ENCODE assay signal across 8 cellular contexts in genomic region chr21:29299046-29299905, GRCh38. TPM values are rescaled to one million over a fixed set of nuclear protein-coding genes. Genes with fewer than 3 reads are reported as not detected.
DNase-seq lines count a peak whose midpoint lies in the region; ATAC-seq, FAIRE-seq and TF ChIP-seq lines count a peak whose summit lies in the region.

No MANE protein-coding gene starts in this region.

- H3K9me3 Mint-ChIP-seq in activated naive CD8-positive, alpha-beta T cell treated with anti-CD3 and anti-CD28 coated beads, Interleukin-2, amount 10 ng/mL, durations not matched to agents 7 days and 5 days, result peaks cover 1% of the 10 kb centered on the region
- peaks cover 7% of the 10 kb centered on the region for H3K9me3 Mint-ChIP-seq in type B pancreatic cell

- intact Hi-C loops in heart left ventricle (cut with DNase I), result loop anchor here in 4 of 10 donors (5.0 to 10.0 kb wide), 6 partner anchors 33 to 222 kb away; no protein-coding TSS in a partner anchor
- intact Hi-C loops in posterior cingulate gyrus (cut with DNase I), result loop anchor here (5.0 kb wide), 1 partner anchor 227 kb away; the partner anchor contains the start of gene CCT8

- H3K4me3 Mint-ChIP-seq in activated naive CD8-positive, alpha-beta T cell treated with anti-CD3 and anti-CD28 coated beads, Interleukin-2, amount 10 ng/mL, durations not matched to agents 7 days and 5 days, result peak overlapping the region; percentile 89
- peak overlapping the region; percentile 95 for H3K4me3 Mint-ChIP-seq in type B pancreatic cell

- TF ChIP-seq POLR2A in heart left ventricle (IDR thresholded peaks at IDR 0.05), result no peak

- H3K27ac ChIP-seq in heart left ventricle, result peak overlapping the region; percentile 83 to 99 (median 93)

- peaks cover 3% of the 10 kb centered on the region for H3K36me3 Mint-ChIP-seq in activated naive CD8-positive, alpha-beta T cell treated with anti-CD3 and anti-CD28 coated beads, Interleukin-2, amount 10 ng/mL, durations not matched to agents 7 days and 5 days
- no peaks in the 10 kb centered on the region for H3K36me3 Mint-ChIP-seq in type B pancreatic cell

- POLR2A ChIA-PET in activated naive CD8-positive, alpha-beta T cell treated with anti-CD3 and anti-CD28 coated beads, Interleukin-2, amount 10 ng/mL, durations not matched to agents 7 days and 5 days (lab: Charles Lee), result interaction anchor here (0.6 to 3.1 kb wide), 10 partner anchors 9 to 306 kb away, joined by 3 to 18 read pairs (median 4); partner anchors contain the start of genes CCT8 and LTN1

- peak; percentile 17 for ATAC-seq in GM19351 (IDR thresholded peaks at IDR 0.05; ENCODE audit: unreplicated experiment)
- peak; percentile 49 for ATAC-seq in SK-N-SH treated with all-trans-retinoic acid at 6 μM for 48 hours
- ATAC-seq in activated naive CD8-positive, alpha-beta T cell treated with anti-CD3 and anti-CD28 coated beads, Interleukin-2, amount 10 ng/mL, durations not matched to agents 7 days and 5 days (ENCODE audit: low read depth), result peak; percentile 69
- ATAC-seq in heart left ventricle, result peak; percentile 62 to 78 (median 74)

- DNase-seq in Ammon's horn (ENCODE audit: low spot score), result peak; percentile 70
- peak; percentile 19 for DNase-seq in HTR-8/SVneo (ENCODE audit: insufficient read length, low spot score)
- peak; percentile 74 for DNase-seq in activated naive CD8-positive, alpha-beta T cell treated with anti-CD3 and anti-CD28 coated beads, Interleukin-2, amount 10 ng/mL, durations not matched to agents 7 days and 5 days
- DNase-seq in heart left ventricle, result peak; percentile 61 to 81 (median 73)
- peak; percentile 29 to 92 (median 54) for DNase-seq in posterior cingulate gyrus
- peak; percentile 78 for DNase-seq in type B pancreatic cell (ENCODE audit: extremely low spot score, unreplicated experiment)

- peak; percentile 13 for FAIRE-seq in HTR-8/SVneo (lab: Jason Lieb, UNC)

- H3K36me3 ChIP-seq in heart left ventricle, result no peaks in the 10 kb centered on the region

- TF ChIP-seq CTCF in heart left ventricle (IDR thresholded peaks at IDR 0.05), result peak in 1 of 12 donors; percentile 6
- peak; percentile 12 for TF ChIP-seq CTCF in type B pancreatic cell (conservative IDR thresholded peaks at IDR 0.05)

- peak overlapping the region; percentile 52 to 98 (median 75) for H3K4me3 ChIP-seq in heart left ventricle

- WGBS in heart left ventricle, 4 donors, result 0 to 1% (median 1%) methylated on average over 12 to 75 of the region's 75 CpGs

- H3K9me3 ChIP-seq in heart left ventricle, result no peaks in the 10 kb centered on the region

- H3K4me1 ChIP-seq in heart left ventricle, result peaks cover 5 to 63% (median 41%) of the 10 kb centered on the region in 12 donors

- H3K27me3 ChIP-seq in heart left ventricle, result no peaks in the 10 kb centered on the region

- H3K27me3 Mint-ChIP-seq in activated naive CD8-positive, alpha-beta T cell treated with anti-CD3 and anti-CD28 coated beads, Interleukin-2, amount 10 ng/mL, durations not matched to agents 7 days and 5 days, result no peaks in the 10 kb centered on the region
- no peaks in the 10 kb centered on the region for H3K27me3 Mint-ChIP-seq in type B pancreatic cell

- H3K4me1 Mint-ChIP-seq in activated naive CD8-positive, alpha-beta T cell treated with anti-CD3 and anti-CD28 coated beads, Interleukin-2, amount 10 ng/mL, durations not matched to agents 7 days and 5 days, result peaks cover 39% of the 10 kb centered on the region
- H3K4me1 Mint-ChIP-seq in type B pancreatic cell (ENCODE audit: unreplicated experiment), result peaks cover 40% of the 10 kb centered on the region

- peak overlapping the region; percentile 77 for H3K27ac Mint-ChIP-seq in activated naive CD8-positive, alpha-beta T cell treated with anti-CD3 and anti-CD28 coated beads, Interleukin-2, amount 10 ng/mL, durations not matched to agents 7 days and 5 days
- H3K27ac Mint-ChIP-seq in type B pancreatic cell, result peak overlapping the region; percentile 91

TF ChIP-seq in SK-N-SH treated with all-trans-retinoic acid at 6 μM for 48 hours, 23 proteins besides CTCF, POLR2A, EP300 and RAD21:
- TF ChIP-seq TOX (CRISPR knock-in tag; IDR thresholded peaks at IDR 0.05; ENCODE audit: borderline replicate concordance) (no peak), CSRNP3 (CRISPR knock-in tag; IDR thresholded peaks at IDR 0.05) (no peak), PATZ1 (CRISPR knock-in tag; IDR thresholded peaks at IDR 0.05; ENCODE audit: borderline replicate concordance) (no peak), CSDC2 (CRISPR knock-in tag; IDR thresholded peaks at IDR 0.05) (no peak), ISL1 (CRISPR knock-in tag; IDR thresholded peaks at IDR 0.05) (no peak), TSHZ2 (CRISPR knock-in tag; IDR thresholded peaks at IDR 0.05) (no peak)

RNA-seq across cellular contexts. Expression of gene BACH1, which starts 0.6 kb away (rescaled TPM):
- total RNA-seq in activated naive CD8-positive, alpha-beta T cell treated with anti-CD3 and anti-CD28 coated beads, Interleukin-2, amount 10 ng/mL, durations not matched to agents 7 days and 5 days, result 10 to 100 TPM; 33.2 to 35.0 TPM
- 10 to 100 TPM; 16.7 to 83.4 (median 40.0) TPM for total RNA-seq in heart left ventricle
- polyA plus RNA-seq in heart left ventricle, result 1 to 10 TPM; 5.3 to 7.3 TPM
- 90.5 and 121 TPM in 2 replicates for total RNA-seq in type B pancreatic cell (ENCODE audit: low replicate concordance)

Comparison
In these comparisons a context has a peak if more than half of its experiments do, and no peak if none do; other contexts are left out.
1. Peak in every context shown above with its lines: DNase-seq, ATAC-seq, H3K4me3 ChIP-seq and H3K27ac ChIP-seq.
2. DNase-seq: peak in every context shown above with its lines; median percentile 78 in type B pancreatic cell; 74 in activated naive CD8-positive, alpha-beta T cell treated with anti-CD3 and anti-CD28 coated beads, Interleukin-2, amount 10 ng/mL, durations not matched to agents 7 days and 5 days; 73 in heart left ventricle; 70 in Ammon's horn; 54 in posterior cingulate gyrus; 19 in HTR-8/SVneo.
3. ATAC-seq: peak in every context shown above with its lines; median percentile 74 in heart left ventricle; 69 in activated naive CD8-positive, alpha-beta T cell treated with anti-CD3 and anti-CD28 coated beads, Interleukin-2, amount 10 ng/mL, durations not matched to agents 7 days and 5 days; 49 in SK-N-SH treated with all-trans-retinoic acid at 6 μM for 48 hours; 17 in GM19351.